9 cellular contexts compared by ENCODE assay signal in genomic region chrX:24168807-24169206, GRCh38. TPM values are rescaled to one million over a fixed set of nuclear protein-coding genes. Genes with fewer than 3 reads are reported as not detected.
A peak's percentile ranks its signal among the peaks of the same experiment; 100 is the strongest.
DNase-seq lines count a peak whose midpoint lies in the region; ATAC-seq and TF ChIP-seq lines count a peak whose summit lies in the region.
"Had no signal": no experiment of that assay in that cellular context is flagged by ENCODE, and none has a peak within 500 bp of the region (broad histone marks: within the 10 kb centered on the region; RNA-seq: fewer than 3 reads in every experiment).

No MANE protein-coding gene starts in this region.

- peaks cover 17% of the 10 kb centered on the region for H3K36me3 Mint-ChIP-seq in activated CD4-positive, alpha-beta T cell treated with anti-CD3 and anti-CD28 coated beads for 36 hours (ENCODE audit: low read depth)
- peaks cover 2% of the 10 kb centered on the region for H3K36me3 Mint-ChIP-seq in IgD-negative memory B cell

- no peak overlapping the region for H3K23ac ChIP-seq in trophoblast cell (ENCODE audit: low read length)

- H4K8ac ChIP-seq in trophoblast cell (ENCODE audit: low read depth, low read length): no peak overlapping the region

- no peak for TF ChIP-seq EP300 in transverse colon (IDR thresholded peaks at IDR 0.05; ENCODE audit: low read depth)

- H3K36me3 ChIP-seq in trophoblast cell (ENCODE audit: control insufficient read depth in 1 of 2, insufficient read depth in 2 of 2, low read length in 2 of 2): peaks cover 4% of the 10 kb centered on the region in 2 experiments
- no peaks in the 10 kb centered on the region for H3K36me3 ChIP-seq in transverse colon

- no peak overlapping the region for H3K14ac ChIP-seq in trophoblast cell (ENCODE audit: low read length)

- no peaks in the 10 kb centered on the region for H3K27me3 Mint-ChIP-seq in activated CD4-positive, alpha-beta T cell treated with anti-CD3 and anti-CD28 coated beads for 36 hours
- no peaks in the 10 kb centered on the region for H3K27me3 Mint-ChIP-seq in IgD-negative memory B cell

- TF ChIP-seq CTCF in transverse colon (IDR thresholded peaks at IDR 0.05): no peak

- H3K9ac ChIP-seq in trophoblast cell (ENCODE audit: low read length): no peak overlapping the region

- no peaks in the 10 kb centered on the region for H3K9me3 Mint-ChIP-seq in activated CD4-positive, alpha-beta T cell treated with anti-CD3 and anti-CD28 coated beads for 36 hours (ENCODE audit: low read depth)
- H3K9me3 Mint-ChIP-seq in IgD-negative memory B cell: no peaks in the 10 kb centered on the region

- H3K27ac ChIP-seq in trophoblast cell (ENCODE audit: low read depth, low read length) (no peak overlapping the region), transverse colon (no peak overlapping the region)

- H4K12ac ChIP-seq in trophoblast cell (ENCODE audit: low read depth, low read length): no peak overlapping the region

- H2AK5ac ChIP-seq in trophoblast cell (ENCODE audit: low read length): no peak overlapping the region

- peak overlapping the region; percentile 90 for H3K27ac Mint-ChIP-seq in activated CD4-positive, alpha-beta T cell treated with anti-CD3 and anti-CD28 coated beads for 36 hours
- peak overlapping the region; percentile 41 to 86 (median 71) for H3K27ac Mint-ChIP-seq in IgD-negative memory B cell

- peak; percentile 24 for DNase-seq in activated CD4-positive, alpha-beta T cell treated with anti-CD3 and anti-CD28 coated beads for 36 hours
- no peak for DNase-seq in activated CD4-positive, alpha-beta T cell treated with anti-CD3 and anti-CD28 coated beads, Interleukin-2, amount 50 U/mL, for 4 hours
- DNase-seq in trophoblast cell (no peak), epidermal melanocyte (ENCODE audit: insufficient read length, low spot score) (no peak), middle frontal gyrus (ENCODE audit: extremely low spot score, low spot score) (no peak), transverse colon (no peak)
- DNase-seq: NCI-H2107 had no signal

- peak overlapping the region; percentile 58 for H3K4ac ChIP-seq in trophoblast cell (ENCODE audit: low read depth, low read length)

- in situ Hi-C loops in transverse colon (cut with MboI; ENCODE audit: low pct_ligation_motif_present in 1 of 4, low pct_unique_long_range_greater_than_20kb in 1 of 4, low sequenced_read_pairs in 3 of 4): no loop called here

- H4K91ac ChIP-seq in trophoblast cell (ENCODE audit: low read depth, low read length): no peak overlapping the region

- H3K79me1 ChIP-seq in trophoblast cell (ENCODE audit: low read length): no peaks in the 10 kb centered on the region

- no peak for TF ChIP-seq POLR2A in transverse colon (IDR thresholded peaks at IDR 0.05)

- CTCF ChIA-PET in activated CD4-positive, alpha-beta T cell treated with anti-CD3 and anti-CD28 coated beads for 36 hours (lab: Charles Lee): no interaction called here

- H3K79me2 ChIP-seq in trophoblast cell (ENCODE audit: control insufficient read depth, insufficient read depth, low read length, poor library complexity): peaks cover 3% of the 10 kb centered on the region

- H3K4me1 Mint-ChIP-seq in activated CD4-positive, alpha-beta T cell treated with anti-CD3 and anti-CD28 coated beads for 36 hours: peaks cover 62% of the 10 kb centered on the region
- peaks cover 39 to 48% (median 45%) of the 10 kb centered on the region in 3 donors for H3K4me1 Mint-ChIP-seq in IgD-negative memory B cell

- POLR2A ChIA-PET in activated CD4-positive, alpha-beta T cell treated with anti-CD3 and anti-CD28 coated beads for 36 hours (lab: Charles Lee): no interaction called here

- ATAC-seq in activated CD4-positive, alpha-beta T cell treated with anti-CD3 and anti-CD28 coated beads for 36 hours: peak; percentile 96
- peak; percentile 75 for ATAC-seq in HG02623 (IDR thresholded peaks at IDR 0.05; ENCODE audit: unreplicated experiment)

- H3K18ac ChIP-seq in trophoblast cell (ENCODE audit: low read length): no peak overlapping the region

- no peaks in the 10 kb centered on the region for H3K9me3 ChIP-seq in trophoblast cell (ENCODE audit: insufficient read depth, low read depth, low read length)
- no peaks in the 10 kb centered on the region for H3K9me3 ChIP-seq in transverse colon

- no peak overlapping the region for H2AFZ ChIP-seq in trophoblast cell (ENCODE audit: insufficient read depth, low read length, poor library complexity)

- no peak overlapping the region for H3K4me2 ChIP-seq in trophoblast cell (ENCODE audit: low read length)

- H2BK120ac ChIP-seq in trophoblast cell (ENCODE audit: insufficient read depth, low read length, poor library complexity): no peak overlapping the region

- H2BK5ac ChIP-seq in trophoblast cell (ENCODE audit: low read depth, low read length, poor library complexity): no peak overlapping the region

- no peak overlapping the region for H2BK12ac ChIP-seq in trophoblast cell (ENCODE audit: low read length)

- no CpG with 5 or more reads among the region's 5 CpGs for WGBS in trophoblast cell (ENCODE audit: extremely low coverage, insufficient coverage, insufficient read length)
- 74% methylated on average over 5 of the region's 5 CpGs; no CpG with 5 or more reads in 1 of the 2 donors for WGBS in transverse colon (ENCODE audit: low coverage in 1 of 2), 2 donors

- H3K4me3 ChIP-seq in trophoblast cell (ENCODE audit: low read depth, low read length) (no peak overlapping the region), transverse colon (no peak overlapping the region)

- intact Hi-C loops in activated CD4-positive, alpha-beta T cell treated with anti-CD3 and anti-CD28 coated beads for 36 hours (cut with DNase I, micrococcal nuclease): loop anchor here (1.0 to 5.0 kb wide), 6 partner anchors 16 to 387 kb away; partner anchors contain the start of gene SAT1 (in 1 of the 2)
- intact Hi-C loops in transverse colon (cut with DNase I; ENCODE audit: low total_unique reads): no loop called here

- no peaks in the 10 kb centered on the region for H3K27me3 ChIP-seq in trophoblast cell (ENCODE audit: insufficient read depth, low read length)
- no peaks in the 10 kb centered on the region for H3K27me3 ChIP-seq in transverse colon

- no peak overlapping the region for H3K4me3 Mint-ChIP-seq in activated CD4-positive, alpha-beta T cell treated with anti-CD3 and anti-CD28 coated beads for 36 hours
- H3K4me3 Mint-ChIP-seq in IgD-negative memory B cell: peak overlapping the region in 2 of 4 donors; percentile 42 to 88

- no peaks in the 10 kb centered on the region for H3K4me1 ChIP-seq in trophoblast cell (ENCODE audit: control insufficient read depth in 1 of 2, insufficient read depth in 2 of 2, low read length in 2 of 2)
- H3K4me1 ChIP-seq in transverse colon: peaks cover 22 to 59% (median 34%) of the 10 kb centered on the region in 4 donors

RNA-seq across cellular contexts. Expression of gene ZFX, which starts 19.3 kb away (rescaled TPM):
- 10 to 100 TPM; 34.0 to 37.9 TPM for total RNA-seq in activated CD4-positive, alpha-beta T cell treated with anti-CD3 and anti-CD28 coated beads for 36 hours
- polyA plus RNA-seq in IgD-negative memory B cell: 39.1 TPM
- 10.5 and 12.0 TPM in 2 replicates for polyA plus RNA-seq in trophoblast cell (2013)
- 10 to 100 TPM; 33.7 to 50.5 (median 47.4) TPM for total RNA-seq in transverse colon
